26 cellular contexts compared by ENCODE assay signal in the genomic region with DNA sequence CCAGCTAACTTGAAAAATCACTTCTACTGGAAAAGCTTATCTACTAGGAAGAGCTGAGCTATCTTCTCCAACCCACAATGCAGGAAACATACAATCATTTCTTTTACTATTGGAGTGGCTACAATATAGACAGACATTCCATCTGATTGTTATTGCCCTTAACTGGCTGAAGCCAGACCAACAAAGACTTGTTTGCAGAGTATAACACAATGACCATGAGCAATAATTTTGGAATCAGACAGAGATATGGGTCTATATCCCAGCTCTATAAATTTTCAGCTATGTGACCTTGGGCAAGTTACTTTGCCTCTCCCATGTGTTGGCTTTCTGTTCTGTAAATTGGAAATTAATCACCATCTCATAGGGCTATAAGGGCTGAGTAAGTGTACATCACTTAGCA.
"Had no signal": no experiment of that assay in that cellular context is flagged by ENCODE, and none has a peak within 500 bp of the region (broad histone marks: within the 10 kb centered on the region; RNA-seq: fewer than 3 reads in every experiment).

No MANE protein-coding gene starts in this region.

- H3K4me1 Mint-ChIP-seq: activated CD4-positive, alpha-beta T cell treated with anti-CD3 and anti-CD28 coated beads for 36 hours; activated CD4-positive, alpha-beta T cell treated with anti-CD3 and anti-CD28 coated beads, Interleukin-2, amount 10 ng/mL, durations not matched to agents 24 days and 14 days; activated naive CD4-positive, alpha-beta T cell treated with anti-CD3 and anti-CD28 coated beads, Interleukin-2, amount 10 ng/mL, durations not matched to agents 7 days and 5 days; activated naive CD8-positive, alpha-beta T cell treated with anti-CD3 and anti-CD28 coated beads, Interleukin-2, amount 10 ng/mL, durations not matched to agents 7 days and 5 days had no signal

- H3K9me3 Mint-ChIP-seq: activated CD4-positive, alpha-beta memory T cell treated with anti-CD3 and anti-CD28 coated beads for 36 hours; activated naive CD4-positive, alpha-beta T cell treated with anti-CD3 and anti-CD28 coated beads, Interleukin-2, amount 10 ng/mL, durations not matched to agents 7 days and 5 days; activated T-cell treated with anti-CD3 and anti-CD28 coated beads, Interleukin-2, amount 50 U/mL, for 24 hours; activated T-cell treated with anti-CD3 and anti-CD28 coated beads, Interleukin-2, amount 50 U/mL, for 72 hours; effector memory CD8-positive, alpha-beta T cell had no signal

- H3K4me3 ChIP-seq: ascending aorta, esophagus muscularis mucosa, gastroesophageal sphincter, heart right ventricle had no signal

- H3K27ac Mint-ChIP-seq: activated CD4-positive, alpha-beta memory T cell treated with anti-CD3 and anti-CD28 coated beads for 36 hours; activated CD4-positive, alpha-beta T cell treated with anti-CD3 and anti-CD28 coated beads for 36 hours; activated CD4-positive, alpha-beta T cell treated with anti-CD3 and anti-CD28 coated beads, Interleukin-2, amount 10 ng/mL, durations not matched to agents 24 days and 14 days; activated naive CD4-positive, alpha-beta T cell treated with anti-CD3 and anti-CD28 coated beads, Interleukin-2, amount 10 ng/mL, durations not matched to agents 7 days and 5 days; activated naive CD4-positive, alpha-beta T cell treated with anti-CD3 and anti-CD28 coated beads, Interleukin-2, amount 50 U/mL, for 72 hours; activated naive CD8-positive, alpha-beta T cell treated with anti-CD3 and anti-CD28 coated beads, Interleukin-2, amount 10 ng/mL, durations not matched to agents 7 days and 5 days; activated T-cell treated with anti-CD3 and anti-CD28 coated beads, Interleukin-2, amount 50 U/mL, for 24 hours; activated T-cell treated with anti-CD3 and anti-CD28 coated beads, Interleukin-2, amount 50 U/mL, for 72 hours; effector memory CD8-positive, alpha-beta T cell had no signal

- H3K4me1 ChIP-seq: ascending aorta, esophagus muscularis mucosa, gastroesophageal sphincter had no signal

- H3K36me3 ChIP-seq: ascending aorta, esophagus muscularis mucosa, gastroesophageal sphincter, heart right ventricle had no signal

- H3K9me3 ChIP-seq: ascending aorta, gastroesophageal sphincter had no signal

- ATAC-seq: activated CD4-positive, alpha-beta T cell treated with anti-CD3 and anti-CD28 coated beads for 36 hours; activated naive CD4-positive, alpha-beta T cell treated with anti-CD3 and anti-CD28 coated beads, Interleukin-2, amount 50 U/mL, for 72 hours; activated T-cell treated with anti-CD3 and anti-CD28 coated beads, Interleukin-2, amount 50 U/mL, for 72 hours; effector memory CD8-positive, alpha-beta T cell; gastroesophageal sphincter; heart right ventricle had no signal

- DNase-seq: activated CD4-positive, alpha-beta memory T cell treated with anti-CD3 and anti-CD28 coated beads for 36 hours; activated CD4-positive, alpha-beta T cell treated with anti-CD3 and anti-CD28 coated beads for 36 hours; activated CD4-positive, alpha-beta T cell treated with anti-CD3 and anti-CD28 coated beads, Interleukin-2, amount 10 ng/mL, durations not matched to agents 24 days and 14 days; activated CD4-positive, CD25-positive, alpha-beta regulatory T cell; activated CD4-positive, CD25-positive, alpha-beta regulatory T cell treated with anti-CD3 and anti-CD28 coated beads, Interleukin-2, amount 50 U/mL, for 72 hours; activated CD8-positive, alpha-beta memory T cell treated with anti-CD3 and anti-CD28 coated beads, Interleukin-2, amount 50 U/mL, for 48 hours; activated gamma-delta T cell; activated naive CD4-positive, alpha-beta T cell; activated naive CD4-positive, alpha-beta T cell treated with anti-CD3 and anti-CD28 coated beads, Interleukin-2, amount 10 ng/mL, durations not matched to agents 7 days and 5 days; activated naive CD8-positive, alpha-beta T cell treated with anti-CD3 and anti-CD28 coated beads, Interleukin-2, amount 10 ng/mL, durations not matched to agents 7 days and 5 days; activated T-cell treated with anti-CD3 and anti-CD28 coated beads for 4 hours; activated T-cell treated with anti-CD3 and anti-CD28 coated beads, Interleukin-2, amount 50 U/mL, for 24 hours; activated T-cell treated with anti-CD3 and anti-CD28 coated beads, Interleukin-2, amount 50 U/mL, for 72 hours; caudate nucleus; cortex of kidney; dermis blood vessel endothelial cell; effector CD4-positive, alpha-beta T cell; effector memory CD8-positive, alpha-beta T cell; erythroblast; foreskin melanocyte; heart right ventricle; T-helper 2 cell had no signal

- H3K27ac ChIP-seq: ascending aorta, esophagus muscularis mucosa, gastroesophageal sphincter, heart right ventricle had no signal

- H3K27me3 ChIP-seq: ascending aorta, esophagus muscularis mucosa, gastroesophageal sphincter, heart right ventricle had no signal

- H3K4me3 Mint-ChIP-seq: activated CD4-positive, alpha-beta memory T cell treated with anti-CD3 and anti-CD28 coated beads for 36 hours; activated CD4-positive, alpha-beta T cell treated with anti-CD3 and anti-CD28 coated beads for 36 hours; activated CD4-positive, alpha-beta T cell treated with anti-CD3 and anti-CD28 coated beads, Interleukin-2, amount 10 ng/mL, durations not matched to agents 24 days and 14 days; activated naive CD4-positive, alpha-beta T cell treated with anti-CD3 and anti-CD28 coated beads, Interleukin-2, amount 10 ng/mL, durations not matched to agents 7 days and 5 days; activated naive CD8-positive, alpha-beta T cell treated with anti-CD3 and anti-CD28 coated beads, Interleukin-2, amount 10 ng/mL, durations not matched to agents 7 days and 5 days; activated T-cell treated with anti-CD3 and anti-CD28 coated beads, Interleukin-2, amount 50 U/mL, for 24 hours; activated T-cell treated with anti-CD3 and anti-CD28 coated beads, Interleukin-2, amount 50 U/mL, for 72 hours; effector memory CD8-positive, alpha-beta T cell had no signal

- H3K36me3 Mint-ChIP-seq: activated CD4-positive, alpha-beta memory T cell treated with anti-CD3 and anti-CD28 coated beads for 36 hours; activated naive CD4-positive, alpha-beta T cell treated with anti-CD3 and anti-CD28 coated beads, Interleukin-2, amount 10 ng/mL, durations not matched to agents 7 days and 5 days; activated naive CD4-positive, alpha-beta T cell treated with anti-CD3 and anti-CD28 coated beads, Interleukin-2, amount 50 U/mL, for 72 hours had no signal

- H3K27me3 Mint-ChIP-seq: activated CD4-positive, alpha-beta T cell treated with anti-CD3 and anti-CD28 coated beads for 36 hours; activated CD4-positive, alpha-beta T cell treated with anti-CD3 and anti-CD28 coated beads, Interleukin-2, amount 10 ng/mL, durations not matched to agents 24 days and 14 days; activated T-cell treated with anti-CD3 and anti-CD28 coated beads, Interleukin-2, amount 50 U/mL, for 24 hours had no signal
